In the genomic region with DNA sequence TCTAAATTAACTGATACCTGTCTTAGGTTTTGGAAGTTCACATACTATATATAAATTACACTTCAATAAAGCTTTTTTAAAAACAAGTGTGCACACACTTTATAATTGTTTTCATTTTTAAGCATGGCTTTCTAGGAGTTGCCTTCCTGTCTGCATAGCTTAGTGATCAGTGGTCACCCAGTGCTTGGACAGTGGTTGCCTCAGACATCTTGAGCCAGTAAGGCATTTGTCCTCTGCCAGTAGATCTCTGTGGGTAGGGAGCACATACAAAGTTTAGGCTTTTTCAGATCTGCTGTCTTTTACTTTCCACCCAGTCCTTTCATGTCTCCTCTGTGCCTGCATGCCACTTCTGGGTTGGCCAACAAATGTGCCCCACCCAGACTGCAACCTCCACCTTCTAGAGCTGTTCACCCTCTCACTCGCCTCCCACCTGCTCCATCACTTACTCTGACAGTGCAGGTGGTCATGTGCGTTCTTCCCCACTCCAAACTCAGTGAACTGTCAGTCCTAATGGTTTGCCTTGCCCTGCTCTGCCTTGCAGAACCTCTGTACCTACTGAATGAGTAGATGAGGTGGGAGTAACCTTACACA, we compare ENCODE assay signal across 25 cellular contexts. TPM values are rescaled to one million over a fixed set of nuclear protein-coding genes. Genes with fewer than 3 reads are reported as not detected.
DNase-seq lines count a peak whose midpoint lies in the region; ATAC-seq, FAIRE-seq and TF ChIP-seq lines count a peak whose summit lies in the region.
"Had no signal": no experiment of that assay in that cellular context is flagged by ENCODE, and none has a peak within 500 bp of the region (broad histone marks: within the 10 kb centered on the region; RNA-seq: fewer than 3 reads in every experiment).

No MANE protein-coding gene starts in this region.

- DNase-seq in AG20443 (ENCODE audit: low spot score) (peak; percentile 60), left kidney (ENCODE audit: low read depth, low spot score) (peak; percentile 37), progenitor cell of endocrine pancreas (ENCODE audit: low spot score, unreplicated experiment) (no peak), D721Med (ENCODE audit: insufficient read length, low spot score) (no peak), sigmoid colon (no peak)
- no peak for DNase-seq in activated CD4-positive, CD25-positive, alpha-beta regulatory T cell (lab: John Stamatoyannopoulos, UW)
- DNase-seq: ACHN; activated CD8-positive, alpha-beta memory T cell treated with anti-CD3 and anti-CD28 coated beads for 24 hours; activated naive CD4-positive, alpha-beta T cell treated with anti-CD3 and anti-CD28 coated beads for 36 hours; activated T-cell treated with anti-CD3 and anti-CD28 coated beads, Interleukin-2, amount 50 U/mL, for 4 hours; anterior cingulate cortex; immature natural killer cell; Karpas-422; naive B cell; NCI-H1694 treated with DMSO at 0.1 percent for 48 hours; NCI-H82; right lobe of liver; stimulated activated CD8-positive, alpha-beta memory T cell treated with anti-CD3 and anti-CD28 coated beads, Interleukin-4, amount 100 ng/mL, for 48 hours had no signal

- H3K27me3 ChIP-seq in sigmoid colon: no peaks in the 10 kb centered on the region
- H3K27me3 ChIP-seq: right lobe of liver had no signal

- no peak for TF ChIP-seq EP300 in sigmoid colon (IDR thresholded peaks at IDR 0.05)

- H3K27me3 Mint-ChIP-seq in IgD-negative memory B cell (no peaks in the 10 kb centered on the region), progenitor cell of endocrine pancreas (no peaks in the 10 kb centered on the region)
- H3K27me3 Mint-ChIP-seq in stimulated activated memory B cell treated with anti-CD40 and anti-IgM and Interleukin-4, amounts not matched to agents 10 μg/mL and 1 μg/mL and 100 μg/mL, for 72 hours: no peaks in the 10 kb centered on the region
- H3K27me3 Mint-ChIP-seq: naive B cell had no signal

- H3K27ac Mint-ChIP-seq in IgD-negative memory B cell: peak overlapping the region in 2 of 3 donors; percentile 23 to 62
- H3K27ac Mint-ChIP-seq in progenitor cell of endocrine pancreas: peak overlapping the region; percentile 50
- H3K27ac Mint-ChIP-seq in stimulated activated memory B cell treated with anti-CD40 and anti-IgM and Interleukin-4, amounts not matched to agents 10 μg/mL and 1 μg/mL and 100 μg/mL, for 72 hours: no peak overlapping the region
- H3K27ac Mint-ChIP-seq: activated naive CD4-positive, alpha-beta T cell treated with anti-CD3 and anti-CD28 coated beads for 36 hours; immature natural killer cell had no signal

- H3K4me3 Mint-ChIP-seq in IgD-negative memory B cell (peak overlapping the region in 1 of 4 donors; percentile 3), progenitor cell of endocrine pancreas (ENCODE audit: low read depth) (no peak overlapping the region)
- H3K4me3 Mint-ChIP-seq in stimulated activated memory B cell treated with anti-CD40 and anti-IgM and Interleukin-4, amounts not matched to agents 10 μg/mL and 1 μg/mL and 100 μg/mL, for 72 hours: no peak overlapping the region
- H3K4me3 Mint-ChIP-seq: activated naive CD4-positive, alpha-beta T cell treated with anti-CD3 and anti-CD28 coated beads for 36 hours; activated T-cell treated with anti-CD3 and anti-CD28 coated beads, Interleukin-2, amount 50 U/mL, for 4 hours; CD14-positive monocyte; central memory CD8-positive, alpha-beta T cell; immature natural killer cell had no signal

- ATAC-seq in stimulated activated memory B cell treated with anti-CD40 and anti-IgM and Interleukin-4, amounts not matched to agents 10 μg/mL and 1 μg/mL and 100 μg/mL, for 72 hours: no peak
- ATAC-seq: activated T-cell treated with anti-CD3 and anti-CD28 coated beads, Interleukin-2, amount 50 U/mL, for 4 hours; HCT116 had no signal

- peaks cover 0 to 16% (median 8%) of the 10 kb centered on the region in 4 donors for H3K4me1 ChIP-seq in sigmoid colon

- no peak for FAIRE-seq in D721Med (lab: Jason Lieb, UNC)
- FAIRE-seq: G401.6 had no signal

- H3K4me1 Mint-ChIP-seq in IgD-negative memory B cell: peaks cover 0 to 3% (median 1%) of the 10 kb centered on the region in 3 donors
- H3K4me1 Mint-ChIP-seq in progenitor cell of endocrine pancreas (ENCODE audit: low read depth): peaks cover 32% of the 10 kb centered on the region
- H3K4me1 Mint-ChIP-seq in stimulated activated memory B cell treated with anti-CD40 and anti-IgM and Interleukin-4, amounts not matched to agents 10 μg/mL and 1 μg/mL and 100 μg/mL, for 72 hours: peaks cover 6% of the 10 kb centered on the region
- H3K4me1 Mint-ChIP-seq: central memory CD8-positive, alpha-beta T cell; immature natural killer cell had no signal

- H3K9me3 ChIP-seq in sigmoid colon: no peaks in the 10 kb centered on the region
- H3K9me3 ChIP-seq: right lobe of liver had no signal

- intact Hi-C loops in sigmoid colon (cut with DNase I): no loop called here

- H3K36me3 Mint-ChIP-seq in IgD-negative memory B cell (peaks cover 2% of the 10 kb centered on the region), progenitor cell of endocrine pancreas (ENCODE audit: insufficient read depth) (peaks cover 8% of the 10 kb centered on the region)
- peaks cover 15% of the 10 kb centered on the region for H3K36me3 Mint-ChIP-seq in stimulated activated memory B cell treated with anti-CD40 and anti-IgM and Interleukin-4, amounts not matched to agents 10 μg/mL and 1 μg/mL and 100 μg/mL, for 72 hours
- H3K36me3 Mint-ChIP-seq: CD14-positive monocyte had no signal

- H3K9me3 Mint-ChIP-seq in IgD-negative memory B cell (peaks cover 2 to 6% (median 6%) of the 10 kb centered on the region in 3 donors), progenitor cell of endocrine pancreas (ENCODE audit: low read depth) (peaks cover 8% of the 10 kb centered on the region)
- no peaks in the 10 kb centered on the region for H3K9me3 Mint-ChIP-seq in stimulated activated memory B cell treated with anti-CD40 and anti-IgM and Interleukin-4, amounts not matched to agents 10 μg/mL and 1 μg/mL and 100 μg/mL, for 72 hours
- H3K9me3 Mint-ChIP-seq: activated T-cell treated with anti-CD3 and anti-CD28 coated beads, Interleukin-2, amount 50 U/mL, for 4 hours; central memory CD8-positive, alpha-beta T cell had no signal

- TF ChIP-seq CTCF in progenitor cell of endocrine pancreas (IDR thresholded peaks at IDR 0.05; ENCODE audit: unreplicated experiment) (no peak), D721Med (IDR thresholded peaks at IDR 0.05; ENCODE audit: insufficient read depth, missing control alignments) (no peak), sigmoid colon (IDR thresholded peaks at IDR 0.05) (no peak)

- no peak overlapping the region for H3K27ac ChIP-seq in sigmoid colon
- H3K27ac ChIP-seq: parathyroid adenoma, right lobe of liver had no signal

- WGBS in sigmoid colon, 2 donors: 52 to 67% methylated on average over 2 of the region's 2 CpGs

- no peaks in the 10 kb centered on the region for H3K36me3 ChIP-seq in sigmoid colon
- H3K36me3 ChIP-seq: right lobe of liver had no signal

- TF ChIP-seq POLR2A in sigmoid colon (IDR thresholded peaks at IDR 0.05): no peak

- no peak overlapping the region for H3K4me3 ChIP-seq in sigmoid colon
- H3K4me3 ChIP-seq: right lobe of liver had no signal

RNA-seq across cellular contexts. Expression of a gene that starts 31.7 kb away (rescaled TPM):
- polyA plus RNA-seq in IgD-negative memory B cell (4.5 TPM), sigmoid colon (1 to 10 TPM in 2 of 3 donors, under 1 TPM in 1; 0.92 to 7.6 (median 3.6) TPM)
- total RNA-seq in progenitor cell of endocrine pancreas (29.6 and 30.5 TPM in 2 replicates), sigmoid colon (10 to 100 TPM; 21.0 to 31.3 (median 26.4) TPM)

Comparison
In these comparisons a context has a peak if more than half of its experiments do, and no peak if none do; other contexts are left out.
1. DNase-seq: peak in AG20443 (single experiment) and left kidney (single experiment); none in progenitor cell of endocrine pancreas (single experiment), D721Med (single experiment), activated CD4-positive, CD25-positive, alpha-beta regulatory T cell (0 of 4) and sigmoid colon (single experiment).